ENCODE assay signal across 8 cellular contexts in genomic region chr4:83356899-83357661, GRCh38. TPM values are rescaled to one million over a fixed set of nuclear protein-coding genes. Genes with fewer than 3 reads are reported as not detected.
A peak's percentile ranks its signal among the peaks of the same experiment; 100 is the strongest.
DNase-seq lines count a peak whose midpoint lies in the region; ATAC-seq lines count a peak whose summit lies in the region.

No MANE protein-coding gene starts in this region.

- peak overlapping the region; percentile 45 for H3K27ac ChIP-seq in epithelial cell of prostate

- DNase-seq in AG08396 (ENCODE audit: low spot score) (peak; percentile 33), NCI-H226 (peak; percentile 89), epithelial cell of prostate (ENCODE audit: low read depth, low spot score) (no peak), smooth muscle cell of the brain vasculature (ENCODE audit: low read depth, low spot score) (peak; percentile 57), mucosa of gallbladder (ENCODE audit: low spot score) (no peak), 8988T (no peak), amygdala (lab: John Stamatoyannopoulos, UW) (no peak)

- peak; percentile 46 for ATAC-seq in GM21515 (IDR thresholded peaks at IDR 0.05; ENCODE audit: unreplicated experiment)

RNA-seq across cellular contexts. Expression of gene HPSE, which starts 22.4 kb away (rescaled TPM):
- total RNA-seq in mucosa of gallbladder = 5.9 TPM

Comparison
In these comparisons a context has a peak if more than half of its experiments do, and no peak if none do; other contexts are left out.
1. DNase-seq: peak in AG08396 (single experiment), NCI-H226 (single experiment) and smooth muscle cell of the brain vasculature (single experiment); none in epithelial cell of prostate (single experiment), mucosa of gallbladder (single experiment), 8988T (single experiment) and amygdala (0 of 56).